In the genomic region with DNA sequence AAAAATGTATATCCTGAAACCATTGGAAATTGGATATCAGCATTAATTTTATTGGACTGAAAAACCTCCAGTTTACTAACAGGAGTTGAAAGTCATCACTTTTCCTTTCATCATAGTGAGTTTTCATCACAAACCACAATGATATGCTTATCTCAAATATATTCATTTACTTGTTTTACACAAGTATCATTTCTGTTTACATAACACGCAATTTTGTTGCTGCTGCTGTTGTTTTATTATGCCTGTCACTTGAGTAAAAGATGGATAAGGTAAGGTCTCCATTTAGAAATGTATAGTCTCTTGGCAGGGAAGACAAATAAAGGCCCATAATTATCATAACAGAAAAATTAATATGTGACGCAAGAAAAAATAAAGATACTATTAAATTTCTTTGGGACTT, we compare ENCODE assay signal across 1 cellular context.
TF ChIP-seq lines count a peak whose summit lies in the region.

No MANE protein-coding gene starts in this region.

TF ChIP-seq in HEK293, 187 proteins besides CTCF, POLR2A, EP300 and RAD21 (continued from another document):
- TF ChIP-seq, protein P1, sequence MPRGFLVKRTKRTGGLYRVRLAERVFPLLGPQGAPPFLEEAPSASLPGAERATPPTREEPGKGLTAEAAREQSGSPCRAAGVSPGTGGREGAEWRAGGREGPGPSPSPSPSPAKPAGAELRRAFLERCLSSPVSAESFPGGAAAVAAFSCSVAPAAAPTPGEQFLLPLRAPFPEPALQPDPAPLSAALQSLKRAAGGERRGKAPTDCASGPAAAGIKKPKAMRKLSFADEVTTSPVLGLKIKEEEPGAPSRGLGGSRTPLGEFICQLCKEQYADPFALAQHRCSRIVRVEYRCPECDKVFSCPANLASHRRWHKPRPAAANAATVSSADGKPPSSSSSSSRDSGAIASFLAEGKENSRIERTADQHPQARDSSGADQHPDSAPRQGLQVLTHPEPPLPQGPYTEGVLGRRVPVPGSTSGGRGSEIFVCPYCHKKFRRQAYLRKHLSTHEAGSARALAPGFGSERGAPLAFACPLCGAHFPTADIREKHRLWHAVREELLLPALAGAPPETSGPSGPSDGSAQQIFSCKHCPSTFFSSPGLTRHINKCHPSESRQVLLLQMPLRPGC (tag by site-specific recombination; IDR thresholded peaks at IDR 0.05), result no peak
- TF ChIP-seq, protein P2, sequence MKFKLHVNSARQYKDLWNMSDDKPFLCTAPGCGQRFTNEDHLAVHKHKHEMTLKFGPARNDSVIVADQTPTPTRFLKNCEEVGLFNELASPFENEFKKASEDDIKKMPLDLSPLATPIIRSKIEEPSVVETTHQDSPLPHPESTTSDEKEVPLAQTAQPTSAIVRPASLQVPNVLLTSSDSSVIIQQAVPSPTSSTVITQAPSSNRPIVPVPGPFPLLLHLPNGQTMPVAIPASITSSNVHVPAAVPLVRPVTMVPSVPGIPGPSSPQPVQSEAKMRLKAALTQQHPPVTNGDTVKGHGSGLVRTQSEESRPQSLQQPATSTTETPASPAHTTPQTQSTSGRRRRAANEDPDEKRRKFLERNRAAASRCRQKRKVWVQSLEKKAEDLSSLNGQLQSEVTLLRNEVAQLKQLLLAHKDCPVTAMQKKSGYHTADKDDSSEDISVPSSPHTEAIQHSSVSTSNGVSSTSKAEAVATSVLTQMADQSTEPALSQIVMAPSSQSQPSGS (tag by site-specific recombination; IDR thresholded peaks at IDR 0.05; ENCODE audit: low read depth), result no peak
- no peak for TF ChIP-seq ZNF610 (tag by site-specific recombination; IDR thresholded peaks at IDR 0.05; ENCODE audit: borderline replicate concordance)
- TF ChIP-seq WT1 (tag by site-specific recombination; IDR thresholded peaks at IDR 0.05), result no peak
- TF ChIP-seq, protein P3, sequence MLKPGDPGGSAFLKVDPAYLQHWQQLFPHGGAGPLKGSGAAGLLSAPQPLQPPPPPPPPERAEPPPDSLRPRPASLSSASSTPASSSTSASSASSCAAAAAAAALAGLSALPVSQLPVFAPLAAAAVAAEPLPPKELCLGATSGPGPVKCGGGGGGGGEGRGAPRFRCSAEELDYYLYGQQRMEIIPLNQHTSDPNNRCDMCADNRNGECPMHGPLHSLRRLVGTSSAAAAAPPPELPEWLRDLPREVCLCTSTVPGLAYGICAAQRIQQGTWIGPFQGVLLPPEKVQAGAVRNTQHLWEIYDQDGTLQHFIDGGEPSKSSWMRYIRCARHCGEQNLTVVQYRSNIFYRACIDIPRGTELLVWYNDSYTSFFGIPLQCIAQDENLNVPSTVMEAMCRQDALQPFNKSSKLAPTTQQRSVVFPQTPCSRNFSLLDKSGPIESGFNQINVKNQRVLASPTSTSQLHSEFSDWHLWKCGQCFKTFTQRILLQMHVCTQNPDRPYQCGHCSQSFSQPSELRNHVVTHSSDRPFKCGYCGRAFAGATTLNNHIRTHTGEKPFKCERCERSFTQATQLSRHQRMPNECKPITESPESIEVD (tag by site-specific recombination; IDR thresholded peaks at IDR 0.05), result peak; percentile 92
- TF ChIP-seq ZNF792 (tag by site-specific recombination; IDR thresholded peaks at IDR 0.05), result no peak
- peak; percentile 60; the same call in 1 of the 2 replicates for TF ChIP-seq OSR2 (tag by site-specific recombination; IDR thresholded peaks at IDR 0.05)
- TF ChIP-seq, protein P4, sequence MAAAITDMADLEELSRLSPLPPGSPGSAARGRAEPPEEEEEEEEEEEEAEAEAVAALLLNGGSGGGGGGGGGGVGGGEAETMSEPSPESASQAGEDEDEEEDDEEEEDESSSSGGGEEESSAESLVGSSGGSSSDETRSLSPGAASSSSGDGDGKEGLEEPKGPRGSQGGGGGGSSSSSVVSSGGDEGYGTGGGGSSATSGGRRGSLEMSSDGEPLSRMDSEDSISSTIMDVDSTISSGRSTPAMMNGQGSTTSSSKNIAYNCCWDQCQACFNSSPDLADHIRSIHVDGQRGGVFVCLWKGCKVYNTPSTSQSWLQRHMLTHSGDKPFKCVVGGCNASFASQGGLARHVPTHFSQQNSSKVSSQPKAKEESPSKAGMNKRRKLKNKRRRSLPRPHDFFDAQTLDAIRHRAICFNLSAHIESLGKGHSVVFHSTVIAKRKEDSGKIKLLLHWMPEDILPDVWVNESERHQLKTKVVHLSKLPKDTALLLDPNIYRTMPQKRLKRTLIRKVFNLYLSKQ (tag by site-specific recombination; IDR thresholded peaks at IDR 0.05; ENCODE audit: borderline replicate concordance), result no peak
- TF ChIP-seq ZBTB11 (tag by site-specific recombination; conservative IDR thresholded peaks at IDR 0.05; ENCODE audit: low read depth), result no peak
- TF ChIP-seq GLI2 (tag by site-specific recombination; IDR thresholded peaks at IDR 0.05; ENCODE audit: borderline replicate concordance, low read depth), result peak; percentile 65; the same call in 1 of the 2 replicates
- no peak for TF ChIP-seq ZNF791 (tag by site-specific recombination; IDR thresholded peaks at IDR 0.05)
- TF ChIP-seq ZFP41 (tag by site-specific recombination; IDR thresholded peaks at IDR 0.05; ENCODE audit: borderline replicate concordance), result no peak
- TF ChIP-seq, protein P5, sequence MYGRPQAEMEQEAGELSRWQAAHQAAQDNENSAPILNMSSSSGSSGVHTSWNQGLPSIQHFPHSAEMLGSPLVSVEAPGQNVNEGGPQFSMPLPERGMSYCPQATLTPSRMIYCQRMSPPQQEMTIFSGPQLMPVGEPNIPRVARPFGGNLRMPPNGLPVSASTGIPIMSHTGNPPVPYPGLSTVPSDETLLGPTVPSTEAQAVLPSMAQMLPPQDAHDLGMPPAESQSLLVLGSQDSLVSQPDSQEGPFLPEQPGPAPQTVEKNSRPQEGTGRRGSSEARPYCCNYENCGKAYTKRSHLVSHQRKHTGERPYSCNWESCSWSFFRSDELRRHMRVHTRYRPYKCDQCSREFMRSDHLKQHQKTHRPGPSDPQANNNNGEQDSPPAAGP (tag by site-specific recombination; IDR thresholded peaks at IDR 0.05), result no peak
- TF ChIP-seq ZNF473 (tag by site-specific recombination; IDR thresholded peaks at IDR 0.05), result no peak
- no peak for TF ChIP-seq ZNF26 (tag by site-specific recombination; IDR thresholded peaks at IDR 0.05)
- no peak for TF ChIP-seq ZNF311 (tag by site-specific recombination; IDR thresholded peaks at IDR 0.05; ENCODE audit: borderline replicate concordance)
TF ChIP-seq in HEK293: peak in this region for 8.
